Comparison of ENCODE assay signal across 8 cellular contexts in the genomic region with DNA sequence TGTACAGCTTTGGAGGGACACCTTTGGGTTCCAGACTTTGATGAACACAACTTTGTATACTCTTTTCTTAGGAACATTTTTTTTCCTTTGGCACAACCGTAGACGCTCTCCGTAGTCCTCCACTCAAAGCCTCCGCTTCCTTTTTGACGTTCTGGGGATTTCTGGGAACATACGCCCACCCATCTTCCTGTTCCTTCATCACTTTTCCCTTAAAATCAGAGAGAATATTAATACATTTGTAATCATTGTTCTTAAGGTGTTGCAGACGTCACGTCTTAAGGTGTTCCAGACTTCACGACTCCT. TPM values are rescaled to one million over a fixed set of nuclear protein-coding genes. Genes with fewer than 3 reads are reported as not detected.
DNase-seq lines count a peak whose midpoint lies in the region; ATAC-seq and TF ChIP-seq lines count a peak whose summit lies in the region.

No MANE protein-coding gene starts in this region.

- no peak for ATAC-seq in GM21619 (IDR thresholded peaks at IDR 0.05; ENCODE audit: unreplicated experiment)
- ATAC-seq in GM19455 (IDR thresholded peaks at IDR 0.05; ENCODE audit: unreplicated experiment), result no peak

- intact Hi-C loops in activated T-helper 1 cell treated with anti-CD3 and anti-CD28 coated beads, Interleukin-12 subunit alpha, Interleukin-12 subunit beta, Interleukin-2, Interleukin-4 antibody, amounts not matched to agents 30 ng/mL and 10 ng/mL and 1 ng/mL, durations not matched to agents 14 hours and 24 hours and 36 hours (cut with micrococcal nuclease), result loop anchor here (1.0 to 5.0 kb wide), 9 partner anchors 38 to 893 kb away; a partner anchor contains a TSS
- intact Hi-C loops in left ventricle myocardium inferior (cut with micrococcal nuclease), result no loop called here

- peak overlapping the region; percentile 68 to 99 (median 89) for H3K9ac ChIP-seq in skeletal muscle tissue (ENCODE audit: low read depth in 1 of 3, low read length in 3 of 3)

- H3K27ac Mint-ChIP-seq in activated T-helper 1 cell treated with anti-CD3 and anti-CD28 coated beads, Interleukin-12 subunit alpha, Interleukin-12 subunit beta, Interleukin-2, Interleukin-4 antibody, amounts not matched to agents 30 ng/mL and 10 ng/mL and 1 ng/mL, durations not matched to agents 14 hours and 24 hours and 36 hours, result peak overlapping the region; percentile 90

- H3K4me1 ChIP-seq in HEK293 (ENCODE audit: control insufficient read depth, insufficient read depth, low read length) (no peaks in the 10 kb centered on the region), left ventricle myocardium inferior (peaks cover 55% of the 10 kb centered on the region), skeletal muscle tissue (ENCODE audit: control insufficient read depth in 3 of 3, insufficient read depth in 3 of 3, low read length in 3 of 3) (peaks cover 3 to 14% (median 4%) of the 10 kb centered on the region in 3 donors)

- H3K27ac ChIP-seq in HEK293 (ENCODE audit: extremely low read depth, low read depth, low read length) (no peak overlapping the region), left ventricle myocardium inferior (replicated peaks) (peak overlapping the region; percentile 94), skeletal muscle tissue (ENCODE audit: low read depth, low read length) (peak overlapping the region; percentile 94)

- peak overlapping the region; percentile 88 for H3K4me3 Mint-ChIP-seq in activated T-helper 1 cell treated with anti-CD3 and anti-CD28 coated beads, Interleukin-12 subunit alpha, Interleukin-12 subunit beta, Interleukin-2, Interleukin-4 antibody, amounts not matched to agents 30 ng/mL and 10 ng/mL and 1 ng/mL, durations not matched to agents 14 hours and 24 hours and 36 hours

- CTCF ChIA-PET in HEK293 (lab: Yijun Ruan, JAX), result no interaction called here

- no peak for TF ChIP-seq CTCF in HEK293 (tag by site-specific recombination; IDR thresholded peaks at IDR 0.05)
- TF ChIP-seq CTCF in left ventricle myocardium inferior (IDR thresholded peaks at IDR 0.05; ENCODE audit: borderline replicate concordance), result no peak

- H3K4me1 Mint-ChIP-seq in activated T-helper 1 cell treated with anti-CD3 and anti-CD28 coated beads, Interleukin-12 subunit alpha, Interleukin-12 subunit beta, Interleukin-2, Interleukin-4 antibody, amounts not matched to agents 30 ng/mL and 10 ng/mL and 1 ng/mL, durations not matched to agents 14 hours and 24 hours and 36 hours (ENCODE audit: low read depth), result peaks cover 49% of the 10 kb centered on the region

- no peaks in the 10 kb centered on the region for H3K27me3 ChIP-seq in left ventricle myocardium inferior (ENCODE audit: low read depth)
- H3K27me3 ChIP-seq in skeletal muscle tissue (ENCODE audit: control insufficient read depth in 3 of 3, insufficient read depth in 3 of 3, low read length in 3 of 3), result no peaks in the 10 kb centered on the region

- peaks cover 12% of the 10 kb centered on the region for H3K36me3 Mint-ChIP-seq in activated T-helper 1 cell treated with anti-CD3 and anti-CD28 coated beads, Interleukin-12 subunit alpha, Interleukin-12 subunit beta, Interleukin-2, Interleukin-4 antibody, amounts not matched to agents 30 ng/mL and 10 ng/mL and 1 ng/mL, durations not matched to agents 14 hours and 24 hours and 36 hours (ENCODE audit: low read depth)

- H3K27me3 Mint-ChIP-seq in activated T-helper 1 cell treated with anti-CD3 and anti-CD28 coated beads, Interleukin-12 subunit alpha, Interleukin-12 subunit beta, Interleukin-2, Interleukin-4 antibody, amounts not matched to agents 30 ng/mL and 10 ng/mL and 1 ng/mL, durations not matched to agents 14 hours and 24 hours and 36 hours (ENCODE audit: insufficient read depth), result no peaks in the 10 kb centered on the region

- H3K36me3 ChIP-seq in HEK293 (ENCODE audit: control insufficient read depth in 2 of 2, insufficient read depth in 1 of 2, low read length in 2 of 2) (no peaks in the 10 kb centered on the region), left ventricle myocardium inferior (peaks cover 2% of the 10 kb centered on the region), skeletal muscle tissue (ENCODE audit: control insufficient read depth in 3 of 3, insufficient read depth in 3 of 3, low read length in 3 of 3) (no peaks in the 10 kb centered on the region)

- H3K9me3 Mint-ChIP-seq in activated T-helper 1 cell treated with anti-CD3 and anti-CD28 coated beads, Interleukin-12 subunit alpha, Interleukin-12 subunit beta, Interleukin-2, Interleukin-4 antibody, amounts not matched to agents 30 ng/mL and 10 ng/mL and 1 ng/mL, durations not matched to agents 14 hours and 24 hours and 36 hours, result no peaks in the 10 kb centered on the region

- no peak for DNase-seq in activated T-helper 1 cell treated with anti-CD3 and anti-CD28 coated beads, Interleukin-12 subunit alpha, Interleukin-12 subunit beta, Interleukin-2, Interleukin-4 antibody, amounts not matched to agents 30 ng/mL and 10 ng/mL and 1 ng/mL, durations not matched to agents 14 hours and 24 hours and 36 hours (ENCODE audit: low spot score)
- DNase-seq in left ventricle myocardium inferior (no peak), NCI-H1436 (lab: John Stamatoyannopoulos, UW) (no peak), medulla oblongata (ENCODE audit: extremely low spot score) (no peak)

- H3K4me3 ChIP-seq in HEK293 (ENCODE audit: low read depth, low read length), result peak overlapping the region; percentile 95
- peak overlapping the region; percentile 99 for H3K4me3 ChIP-seq in left ventricle myocardium inferior
- peak overlapping the region; percentile 96 to 100 (median 100) for H3K4me3 ChIP-seq in skeletal muscle tissue (ENCODE audit: low read length in 3 of 3)

- H3K9me3 ChIP-seq in HEK293 (ENCODE audit: control insufficient read depth, insufficient read depth, low read depth, low read length) (no peaks in the 10 kb centered on the region), left ventricle myocardium inferior (replicated peaks) (no peaks in the 10 kb centered on the region), skeletal muscle tissue (ENCODE audit: control insufficient read depth in 3 of 3, low read length in 3 of 3) (no peaks in the 10 kb centered on the region)

- POLR2A ChIA-PET in HEK293 (lab: Yijun Ruan, JAX), result no interaction called here

TF ChIP-seq in HEK293, 187 proteins besides CTCF, POLR2A, EP300 and RAD21 (continues in another document):
- no peak for TF ChIP-seq ZNF830 (tag by site-specific recombination; IDR thresholded peaks at IDR 0.05; ENCODE audit: low read depth)
- TF ChIP-seq ZNF266 (tag by site-specific recombination; IDR thresholded peaks at IDR 0.05; ENCODE audit: low read depth), result no peak
- no peak for TF ChIP-seq ZNF23 (tag by site-specific recombination; IDR thresholded peaks at IDR 0.05; ENCODE audit: borderline replicate concordance)
- TF ChIP-seq, protein P1, sequence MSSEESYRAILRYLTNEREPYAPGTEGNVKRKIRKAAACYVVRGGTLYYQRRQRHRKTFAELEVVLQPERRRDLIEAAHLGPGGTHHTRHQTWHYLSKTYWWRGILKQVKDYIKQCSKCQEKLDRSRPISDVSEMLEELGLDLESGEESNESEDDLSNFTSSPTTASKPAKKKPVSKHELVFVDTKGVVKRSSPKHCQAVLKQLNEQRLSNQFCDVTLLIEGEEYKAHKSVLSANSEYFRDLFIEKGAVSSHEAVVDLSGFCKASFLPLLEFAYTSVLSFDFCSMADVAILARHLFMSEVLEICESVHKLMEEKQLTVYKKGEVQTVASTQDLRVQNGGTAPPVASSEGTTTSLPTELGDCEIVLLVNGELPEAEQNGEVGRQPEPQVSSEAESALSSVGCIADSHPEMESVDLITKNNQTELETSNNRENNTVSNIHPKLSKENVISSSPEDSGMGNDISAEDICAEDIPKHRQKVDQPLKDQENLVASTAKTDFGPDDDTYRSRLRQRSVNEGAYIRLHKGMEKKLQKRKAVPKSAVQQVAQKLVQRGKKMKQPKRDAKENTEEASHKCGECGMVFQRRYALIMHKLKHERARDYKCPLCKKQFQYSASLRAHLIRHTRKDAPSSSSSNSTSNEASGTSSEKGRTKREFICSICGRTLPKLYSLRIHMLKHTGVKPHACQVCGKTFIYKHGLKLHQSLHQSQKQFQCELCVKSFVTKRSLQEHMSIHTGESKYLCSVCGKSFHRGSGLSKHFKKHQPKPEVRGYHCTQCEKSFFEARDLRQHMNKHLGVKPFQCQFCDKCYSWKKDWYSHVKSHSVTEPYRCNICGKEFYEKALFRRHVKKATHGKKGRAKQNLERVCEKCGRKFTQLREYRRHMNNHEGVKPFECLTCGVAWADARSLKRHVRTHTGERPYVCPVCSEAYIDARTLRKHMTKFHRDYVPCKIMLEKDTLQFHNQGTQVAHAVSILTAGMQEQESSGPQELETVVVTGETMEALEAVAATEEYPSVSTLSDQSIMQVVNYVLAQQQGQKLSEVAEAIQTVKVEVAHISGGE (tag by site-specific recombination; conservative IDR thresholded peaks at IDR 0.05; ENCODE audit: low read depth), result peak; percentile 49; the same call in 1 of the 2 replicates
- no peak for TF ChIP-seq ZNF10 (tag by site-specific recombination; IDR thresholded peaks at IDR 0.05)
- TF ChIP-seq, protein P2, sequence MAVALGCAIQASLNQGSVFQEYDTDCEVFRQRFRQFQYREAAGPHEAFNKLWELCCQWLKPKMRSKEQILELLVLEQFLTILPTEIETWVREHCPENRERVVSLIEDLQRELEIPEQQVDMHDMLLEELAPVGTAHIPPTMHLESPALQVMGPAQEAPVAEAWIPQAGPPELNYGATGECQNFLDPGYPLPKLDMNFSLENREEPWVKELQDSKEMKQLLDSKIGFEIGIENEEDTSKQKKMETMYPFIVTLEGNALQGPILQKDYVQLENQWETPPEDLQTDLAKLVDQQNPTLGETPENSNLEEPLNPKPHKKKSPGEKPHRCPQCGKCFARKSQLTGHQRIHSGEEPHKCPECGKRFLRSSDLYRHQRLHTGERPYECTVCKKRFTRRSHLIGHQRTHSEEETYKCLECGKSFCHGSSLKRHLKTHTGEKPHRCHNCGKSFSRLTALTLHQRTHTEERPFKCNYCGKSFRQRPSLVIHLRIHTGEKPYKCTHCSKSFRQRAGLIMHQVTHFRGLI (tag by site-specific recombination; IDR thresholded peaks at IDR 0.05), result no peak

RNA-seq across cellular contexts. Expression of a gene that starts 0.4 kb away (rescaled TPM):
- total RNA-seq in activated T-helper 1 cell treated with anti-CD3 and anti-CD28 coated beads, Interleukin-12 subunit alpha, Interleukin-12 subunit beta, Interleukin-2, Interleukin-4 antibody, amounts not matched to agents 30 ng/mL and 10 ng/mL and 1 ng/mL, durations not matched to agents 14 hours and 24 hours and 36 hours, result 70.2 and 73.3 TPM in 2 replicates
- 47.2 TPM for total RNA-seq in left ventricle myocardium inferior
- 76.2 TPM for total RNA-seq in skeletal muscle tissue

RNA-seq across cellular contexts. Expression of a gene that starts 39.3 kb away (rescaled TPM):
- 18.8 and 21.1 TPM in 2 replicates for total RNA-seq in activated T-helper 1 cell treated with anti-CD3 and anti-CD28 coated beads, Interleukin-12 subunit alpha, Interleukin-12 subunit beta, Interleukin-2, Interleukin-4 antibody, amounts not matched to agents 30 ng/mL and 10 ng/mL and 1 ng/mL, durations not matched to agents 14 hours and 24 hours and 36 hours
- 18.6 TPM for total RNA-seq in left ventricle myocardium inferior
- total RNA-seq in skeletal muscle tissue, result 6.8 TPM

RNA-seq across cellular contexts. Expression of a gene that starts 55.1 kb away (rescaled TPM):
- not detected in 2 replicates for total RNA-seq in activated T-helper 1 cell treated with anti-CD3 and anti-CD28 coated beads, Interleukin-12 subunit alpha, Interleukin-12 subunit beta, Interleukin-2, Interleukin-4 antibody, amounts not matched to agents 30 ng/mL and 10 ng/mL and 1 ng/mL, durations not matched to agents 14 hours and 24 hours and 36 hours
- total RNA-seq in left ventricle myocardium inferior (not detected), skeletal muscle tissue (0.52 TPM)
